In the genomic region with DNA sequence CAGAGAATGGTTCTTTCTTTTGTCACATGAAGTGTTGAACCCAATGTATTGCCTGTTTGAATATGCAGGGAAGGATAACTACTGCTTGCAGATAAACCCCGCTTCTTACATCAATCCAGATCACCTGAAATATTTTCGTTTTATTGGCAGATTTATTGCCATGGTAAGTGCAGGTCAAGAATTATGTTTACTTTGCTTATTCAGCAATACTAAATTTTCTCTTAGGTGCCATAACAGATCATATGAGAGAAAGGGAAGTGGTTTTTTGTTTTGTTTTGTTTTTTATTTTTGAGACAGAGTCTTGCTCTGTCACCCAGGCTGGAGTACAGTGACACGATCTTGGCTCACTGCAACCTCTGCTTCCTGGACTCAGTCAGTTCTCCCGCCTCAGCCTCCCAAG, we compare ENCODE assay signal across 25 cellular contexts.
"Had no signal": no experiment of that assay in that cellular context is flagged by ENCODE, and none has a peak within 500 bp of the region (broad histone marks: within the 10 kb centered on the region; RNA-seq: fewer than 3 reads in every experiment).

No MANE protein-coding gene starts in this region.

- ATAC-seq: esophagus mucosa; heart right ventricle; psoas muscle; sciatic nerve; stimulated activated memory B cell treated with anti-CD40 and anti-IgM and Interleukin-4, amounts not matched to agents 10 μg/mL and 1 μg/mL and 100 μg/mL, for 72 hours; stimulated activated naive CD8-positive, alpha-beta T cell treated with anti-CD3 and anti-CD28 coated beads, Interleukin-15, amount 100 ng/mL, for 72 hours; upper lobe of right lung had no signal

- H3K4me1 Mint-ChIP-seq: nephron progenitor cell had no signal

- H3K4me3 ChIP-seq: coronary artery, heart right ventricle, left ventricle myocardium inferior, lung, psoas muscle, spleen, testis, tibial nerve, upper lobe of right lung, vagina had no signal

- H3K4me3 Mint-ChIP-seq: nephron progenitor cell; stimulated activated memory B cell treated with anti-CD40 and anti-IgM and Interleukin-4, amounts not matched to agents 10 μg/mL and 1 μg/mL and 100 μg/mL, for 72 hours; stimulated activated naive CD8-positive, alpha-beta T cell treated with anti-CD3 and anti-CD28 coated beads, Interleukin-15, amount 100 ng/mL, for 72 hours had no signal

- FAIRE-seq: frontal cortex had no signal

- DNase-seq: effector CD8-positive, alpha-beta T cell; heart right ventricle; hypothalamus; islet precursor cell; left ventricle myocardium inferior; mesenchymal stem cell; midbrain; nephron progenitor cell; psoas muscle; retina; spleen; stimulated activated CD4-positive, alpha-beta T cell treated with anti-CD3 and anti-CD28 coated beads, Interleukin-15, amount 100 ng/mL, for 24 hours; stimulated activated CD4-positive, alpha-beta T cell treated with anti-CD3 and anti-CD28 coated beads, Interleukin-1b, Interleukin-23, amount 100 ng/mL, for 48 hours; stimulated activated CD4-positive, alpha-beta T cell treated with anti-CD3 and anti-CD28 coated beads, Interleukin-4, amount 100 ng/mL, for 24 hours; stimulated activated naive CD8-positive, alpha-beta T cell treated with anti-CD3 and anti-CD28 coated beads, Interleukin-15, amount 100 ng/mL, for 72 hours; testis; upper lobe of right lung had no signal

- H3K27me3 Mint-ChIP-seq: stimulated activated memory B cell treated with anti-CD40 and anti-IgM and Interleukin-4, amounts not matched to agents 10 μg/mL and 1 μg/mL and 100 μg/mL, for 72 hours; stimulated activated naive CD8-positive, alpha-beta T cell treated with anti-CD3 and anti-CD28 coated beads, Interleukin-15, amount 100 ng/mL, for 72 hours had no signal

- H3K27ac Mint-ChIP-seq: nephron progenitor cell; stimulated activated memory B cell treated with anti-CD40 and anti-IgM and Interleukin-4, amounts not matched to agents 10 μg/mL and 1 μg/mL and 100 μg/mL, for 72 hours; stimulated activated naive CD8-positive, alpha-beta T cell treated with anti-CD3 and anti-CD28 coated beads, Interleukin-15, amount 100 ng/mL, for 72 hours had no signal

- H3K9me3 ChIP-seq: left ventricle myocardium inferior, psoas muscle, testis, upper lobe of right lung, vagina had no signal

- H3K27me3 ChIP-seq: heart right ventricle, spleen, testis, tibial nerve, upper lobe of right lung, vagina had no signal

- H3K9me3 Mint-ChIP-seq: stimulated activated memory B cell treated with anti-CD40 and anti-IgM and Interleukin-4, amounts not matched to agents 10 μg/mL and 1 μg/mL and 100 μg/mL, for 72 hours had no signal

- H3K4me1 ChIP-seq: testis, upper lobe of right lung, vagina had no signal

- H3K27ac ChIP-seq: coronary artery, heart right ventricle, left ventricle myocardium inferior, psoas muscle, spleen, testis, tibial nerve, upper lobe of right lung, vagina had no signal
